Comparison of ENCODE assay signal across 12 cellular contexts in the genomic region with DNA sequence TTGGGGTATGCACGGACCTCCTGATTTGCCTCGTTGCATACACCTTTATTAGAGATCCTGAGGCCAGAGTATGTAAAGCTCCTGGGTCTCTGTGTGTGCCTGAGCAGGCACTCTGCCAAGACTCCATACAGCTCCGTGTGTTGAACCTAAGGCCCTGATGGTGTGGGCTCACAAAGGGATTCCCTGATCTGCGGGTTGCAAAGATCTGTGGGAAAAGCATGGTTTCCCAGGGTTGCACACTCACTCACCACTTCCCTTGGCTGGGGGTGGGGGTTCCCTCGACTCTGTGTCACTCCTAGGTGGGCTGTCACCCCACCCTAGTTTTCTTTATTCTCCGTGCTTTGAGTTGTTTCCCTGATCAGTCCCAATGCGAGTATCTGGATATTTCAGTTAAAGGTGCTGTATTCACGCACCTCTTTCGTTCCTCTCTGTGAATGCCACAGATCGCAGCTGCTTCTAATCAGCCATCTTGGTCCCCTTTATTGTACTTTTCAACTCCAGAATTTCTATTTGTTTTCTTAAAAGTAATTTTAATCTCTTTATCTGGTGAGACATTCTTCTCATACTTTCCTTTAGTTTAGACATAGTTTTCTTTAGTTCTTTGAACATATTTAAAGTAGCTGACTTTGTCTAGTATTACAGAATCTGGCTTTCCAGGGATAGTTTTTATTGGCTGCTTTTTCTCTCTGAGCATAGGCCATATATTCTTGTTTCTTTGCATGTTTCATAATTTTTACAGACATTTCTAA. TPM values are rescaled to one million over a fixed set of nuclear protein-coding genes. Genes with fewer than 3 reads are reported as not detected.
A peak's percentile ranks its signal among the peaks of the same experiment; 100 is the strongest.
DNase-seq lines count a peak whose midpoint lies in the region; ATAC-seq, FAIRE-seq and TF ChIP-seq lines count a peak whose summit lies in the region.
"Had no signal": no experiment of that assay in that cellular context is flagged by ENCODE, and none has a peak within 500 bp of the region (broad histone marks: within the 10 kb centered on the region; RNA-seq: fewer than 3 reads in every experiment).

No MANE protein-coding gene starts in this region.

- DNase-seq in K562 (ENCODE audit: extremely low read depth in 1 of 4, low spot score in 3 of 4), result no peak
- peak; percentile 55 for DNase-seq in mesenchymal stem cell
- no peak for DNase-seq in left cardiac atrium
- DNase-seq in Right ventricle myocardium superior, result no peak
- DNase-seq in activated CD4-positive, CD25-positive, alpha-beta regulatory T cell (lab: John Stamatoyannopoulos, UW), result no peak
- DNase-seq in GF-D8 (lab: John Stamatoyannopoulos, UW), result no peak
- DNase-seq: activated CD4-positive, alpha-beta memory T cell treated with anti-CD3 and anti-CD28 coated beads, Interleukin-2, amount 10 ng/mL, durations not matched to agents 7 days and 5 days; NCI-H187 treated with DMSO at 0.1 percent for 48 hours; NCI-H748 treated with DMSO at 0.1 percent for 48 hours; pancreas had no signal

- no peak overlapping the region for H3K23ac ChIP-seq in mesenchymal stem cell (ENCODE audit: low read length in 2 of 2)

- H3K14ac ChIP-seq in mesenchymal stem cell (ENCODE audit: low read length in 2 of 2), result peak overlapping the region in 1 of 2 experiments; percentile 15

- BruUV-seq in K562 (replicated peaks; lab: Mats Ljungman, UMichigan), result no TSS peak

- no peak for TF ChIP-seq EP300 in K562 (IDR thresholded peaks at IDR 0.05; ENCODE audit: low read length)

- POLR2A ChIA-PET in K562 (lab: Yijun Ruan, JAX), result no interaction called here

- H3K79me1 ChIP-seq in mesenchymal stem cell (replicated peaks; ENCODE audit: low read length, poor library complexity, severe bottlenecking), result no peaks in the 10 kb centered on the region

- H3K27me3 ChIP-seq in ACC112 (ENCODE audit: insufficient read depth, low read length) (no peaks in the 10 kb centered on the region), HUES6 (ENCODE audit: control insufficient read depth, insufficient read depth, low read length) (no peaks in the 10 kb centered on the region), K562 (ENCODE audit: control insufficient read depth in 2 of 2, insufficient read depth in 2 of 2, low read length in 2 of 2) (no peaks in the 10 kb centered on the region), mesenchymal stem cell (ENCODE audit: control insufficient read depth in 1 of 2, insufficient read depth in 1 of 2, low read length in 2 of 2) (peaks cover 0 to 4% of the 10 kb centered on the region in 2 experiments)
- H3K27me3 ChIP-seq: pancreas had no signal

- H2BK120ac ChIP-seq in mesenchymal stem cell (ENCODE audit: low read depth, low read length), result peak overlapping the region; percentile 73

- peak overlapping the region; percentile 13 for H2BK15ac ChIP-seq in mesenchymal stem cell (ENCODE audit: low read depth, poor library complexity, severe bottlenecking)

- peak overlapping the region; percentile 92 for H3K18ac ChIP-seq in mesenchymal stem cell (ENCODE audit: low read depth in 1 of 2, low read length in 2 of 2)

- intact Hi-C loops in K562 (cut with micrococcal nuclease) (no loop called here), left cardiac atrium (cut with DNase I) (no loop called here), Right ventricle myocardium superior (cut with DNase I) (no loop called here)

- ATAC-seq in K562 (peak; percentile 23; the same call in 2 of the 3 replicates), left cardiac atrium (no peak), Right ventricle myocardium superior (ENCODE audit: poor library complexity) (no peak)

- H2AFZ ChIP-seq in ACC112 (ENCODE audit: low read length, unreplicated experiment), result peak overlapping the region; percentile 82
- H2AFZ ChIP-seq in K562 (ENCODE audit: low read depth, low read length), result peak overlapping the region; percentile 87
- no peak overlapping the region for H2AFZ ChIP-seq in mesenchymal stem cell (ENCODE audit: low read depth, low read length)

- CTCF ChIA-PET in K562 (lab: Yijun Ruan, JAX; ENCODE audit: low intra/inter-chr PET ratio), result no interaction called here

- H3K27ac ChIP-seq in ACC112 (ENCODE audit: low read depth, low read length) (peak overlapping the region; percentile 13; the same call in 1 of the 2 replicates), HUES6 (ENCODE audit: low read depth, low read length) (peak overlapping the region; percentile 20; the same call in 1 of the 2 replicates), K562 (ENCODE audit: extremely low read depth, low read depth, low read length) (no peak overlapping the region), mesenchymal stem cell (ENCODE audit: low read length, poor library complexity, severe bottlenecking) (peak overlapping the region; percentile 60)
- H3K27ac ChIP-seq: pancreas had no signal

- FAIRE-seq in K562 (lab: Jason Lieb, UNC), result no peak
- FAIRE-seq: pancreas had no signal

- TF ChIP-seq RAD21 in K562 (CRISPR knock-in tag; conservative IDR thresholded peaks at IDR 0.05 in 1 of 2, IDR thresholded peaks at IDR 0.05 in 1 of 2), result no peak

- H3K4me3 ChIP-seq in ACC112 (ENCODE audit: low read depth, low read length) (no peak overlapping the region), HUES6 (ENCODE audit: low read depth, low read length) (no peak overlapping the region), K562 (no peak overlapping the region), mesenchymal stem cell (ENCODE audit: insufficient read depth in 1 of 2, low read depth in 1 of 2, low read length in 2 of 2) (no peak overlapping the region)
- H3K4me3 ChIP-seq: pancreas had no signal

- TF ChIP-seq POLR2A in K562 (conservative IDR thresholded peaks at IDR 0.05), result no peak

- H2AK5ac ChIP-seq in mesenchymal stem cell (ENCODE audit: low read length, severe bottlenecking), result peak overlapping the region; percentile 49

- peak overlapping the region; percentile 80 to 94 for H2BK12ac ChIP-seq in mesenchymal stem cell (ENCODE audit: low read length in 2 of 2)

- H3K79me2 ChIP-seq in ACC112 (ENCODE audit: control insufficient read depth, insufficient read depth, low read length, unreplicated experiment), result no peaks in the 10 kb centered on the region
- no peaks in the 10 kb centered on the region for H3K79me2 ChIP-seq in K562 (ENCODE audit: control insufficient read depth, insufficient read depth, low read length)

- in situ Hi-C loops in K562 (cut with MboI), result no loop called here

- H4K8ac ChIP-seq in mesenchymal stem cell (ENCODE audit: low read length), result peak overlapping the region; percentile 92

- H3K4ac ChIP-seq in mesenchymal stem cell (ENCODE audit: low read depth in 1 of 2, low read length in 2 of 2), result peak overlapping the region; percentile 48 to 64

- H3K4me1 ChIP-seq in ACC112 (ENCODE audit: control insufficient read depth, insufficient read depth, low read length, unreplicated experiment) (peaks cover 12% of the 10 kb centered on the region), HUES6 (ENCODE audit: control insufficient read depth, insufficient read depth, low read length) (peaks cover 12% of the 10 kb centered on the region), K562 (replicated peaks in 1 of 2; ENCODE audit: control insufficient read depth in 2 of 2, insufficient read depth in 2 of 2, low read length in 2 of 2) (no peaks in the 10 kb centered on the region; a peak in 2 of 5 replicates), mesenchymal stem cell (ENCODE audit: control insufficient read depth, insufficient read depth, low read depth, low read length) (peaks cover 13% of the 10 kb centered on the region)
- H3K4me1 ChIP-seq: pancreas had no signal

- H4K91ac ChIP-seq in mesenchymal stem cell (ENCODE audit: low read length), result peak overlapping the region; percentile 94

- H3K4me2 ChIP-seq in K562 (ENCODE audit: insufficient read depth, low read length) (peak overlapping the region; percentile 33), mesenchymal stem cell (ENCODE audit: low read length, poor library complexity, severe bottlenecking) (no peak overlapping the region)

- no peaks in the 10 kb centered on the region for H3K9me1 ChIP-seq in K562 (ENCODE audit: control insufficient read depth, insufficient read depth, low read length)

- H3K9ac ChIP-seq in HUES6 (ENCODE audit: low read length), result peak overlapping the region; percentile 18
- peak overlapping the region in 1 of 2 experiments; percentile 35; a peak in 1 of 4 replicates for H3K9ac ChIP-seq in K562 (ENCODE audit: insufficient read depth in 1 of 2, low read depth in 2 of 2, low read length in 2 of 2)
- H3K9ac ChIP-seq in mesenchymal stem cell (ENCODE audit: low read length), result no peak overlapping the region

- no peak overlapping the region for H2BK5ac ChIP-seq in mesenchymal stem cell (ENCODE audit: low read depth, low read length, poor library complexity, severe bottlenecking)

- WGBS in K562 (ENCODE audit: insufficient coverage, low coverage, missing lambda C conversion rate), result 17% methylated on average over 9 of the region's 10 CpGs
- WGBS in mesenchymal stem cell, result 88% methylated on average over 10 of the region's 10 CpGs

- peaks cover 29% of the 10 kb centered on the region for H3K9me3 ChIP-seq in HUES6 (ENCODE audit: control insufficient read depth, insufficient read depth, low read depth, low read length)
- no peaks in the 10 kb centered on the region for H3K9me3 ChIP-seq in K562 (replicated peaks; ENCODE audit: control insufficient read depth, insufficient read depth, low read depth, low read length)
- peaks cover 20% of the 10 kb centered on the region for H3K9me3 ChIP-seq in mesenchymal stem cell (ENCODE audit: control insufficient read depth, low read length)
- H3K9me3 ChIP-seq: pancreas had no signal

- TF ChIP-seq CTCF in K562 (IDR thresholded peaks at IDR 0.05 in 2 of 3, conservative IDR thresholded peaks at IDR 0.05 in 1 of 3; ENCODE audit: insufficient read depth in 2 of 3, low read depth in 1 of 3, low read length in 3 of 3), result no peak

- H4K20me1 ChIP-seq in K562 (replicated peaks; ENCODE audit: control insufficient read depth, insufficient read depth, low read length), result no peaks in the 10 kb centered on the region

- no peaks in the 10 kb centered on the region for H3K36me3 ChIP-seq in ACC112 (ENCODE audit: insufficient read depth, low read length)
- no peaks in the 10 kb centered on the region for H3K36me3 ChIP-seq in HUES6 (ENCODE audit: control insufficient read depth, insufficient read depth, low read length)
- no peaks in the 10 kb centered on the region for H3K36me3 ChIP-seq in K562 (ENCODE audit: control insufficient read depth, insufficient read depth, low read length)
- no peaks in the 10 kb centered on the region for H3K36me3 ChIP-seq in mesenchymal stem cell (ENCODE audit: control insufficient read depth in 1 of 2, insufficient read depth in 2 of 2, low read depth in 1 of 2, low read length in 2 of 2)
- H3K36me3 ChIP-seq: pancreas had no signal

RNA-seq across cellular contexts. Expression of a gene that starts 39.0 kb away (rescaled TPM):
- 0.46 TPM in 1 of 2 replicates, not detected in the other for total RNA-seq in K562 (2011; cell fraction: chromatin; rRNA removed; ENCODE audit: low replicate concordance)
- total RNA-seq in K562 (2011; cell fraction: nucleolus; rRNA removed), result 0.50 TPM in 1 of 2 replicates, not detected in the other
- total RNA-seq in K562 (2011; cell fraction: nucleoplasm; rRNA removed), result not detected in 2 replicates
- not detected in 2 replicates for total RNA-seq in K562 (2014; rRNA removed)
- total RNA-seq in K562 (2014; rRNA removed; fragmentation: Illumina TruSeq; extraction: Trizol), result not detected in 2 replicates
- total RNA-seq in K562 (2015; rRNA removed; fragmentation: Illumina TruSeq; extraction: Trizol), result not detected in 2 replicates
- total RNA-seq in K562 (2021), result 0.09 and 0.24 TPM in 2 replicates
- 0.09 and 0.28 TPM in 2 replicates for polyA plus RNA-seq in K562 (2011; rRNA removed)
- 0.32 TPM in 1 of 2 replicates, not detected in the other for polyA plus RNA-seq in K562 (2011; cell fraction: cytosol; rRNA removed)
- 0.13 and 0.30 TPM in 2 replicates for polyA plus RNA-seq in K562 (2011; cell fraction: nucleus; rRNA removed)
- 0.08 TPM in 1 of 2 replicates, not detected in the other for polyA plus RNA-seq in K562 (2012)
- not detected in 2 replicates for polyA plus RNA-seq in K562 (2014; fragmentation: Illumina TruSeq; extraction: Trizol)
- not detected for polyA plus RNA-seq in K562 (2014; fragmentation: Nextera tagmentation; extraction: Ambion mirVana)
- polyA plus RNA-seq in K562 (2014; rRNA removed), result 0.09 TPM in 1 of 2 replicates, not detected in the other
- polyA minus RNA-seq in K562 (2011; rRNA and poly(A)+ RNA removed), result 0.12 TPM in 1 of 2 replicates, not detected in the other
- polyA minus RNA-seq in K562 (2011; cell fraction: cytosol; rRNA and poly(A)+ RNA removed), result 4.6 TPM in 1 of 2 replicates, not detected in the other
- polyA minus RNA-seq in K562 (2011; cell fraction: nucleus; rRNA and poly(A)+ RNA removed), result 0.67 TPM in 2 replicates
- 511 TPM for polyA plus RNA-seq in mesenchymal stem cell (2013, experiment 1 of 2)
- polyA plus RNA-seq in mesenchymal stem cell (2013, experiment 2 of 2), result 536 TPM
- 10 to 100 TPM; 23.6 to 47.9 TPM for total RNA-seq in left cardiac atrium
- 21.5 TPM for total RNA-seq in Right ventricle myocardium superior

Comparison
In these comparisons a context has a peak if more than half of its experiments do, and no peak if none do; other contexts are left out.
1. RNA of a gene that starts 39.0 kb away (total RNA-seq): 23.6 to 47.9 TPM in left cardiac atrium and 21.5 TPM in Right ventricle myocardium superior (single experiment); 0.09 to 0.50 TPM in K562; every median in the first group is over 10 times any median in the second.